In the genomic region with DNA sequence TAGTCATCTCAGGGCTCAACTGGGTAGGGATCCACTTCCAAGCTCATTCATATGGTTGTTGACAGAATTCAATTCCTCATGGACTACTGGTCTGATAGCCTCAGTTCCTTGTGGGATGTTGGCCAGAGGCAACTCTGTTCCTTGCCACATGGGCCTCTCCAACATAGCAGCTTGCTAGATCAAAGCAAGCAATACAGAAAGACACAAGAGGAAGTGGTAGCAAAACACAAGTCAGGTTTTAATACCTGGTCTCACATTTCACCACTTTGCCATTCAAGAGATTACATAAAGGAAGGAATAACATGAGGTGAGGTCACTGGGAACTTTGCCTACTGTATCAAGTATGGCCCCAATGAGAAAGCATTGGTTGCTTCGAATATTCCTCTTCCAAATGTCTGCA, we compare ENCODE assay signal across 23 cellular contexts.
DNase-seq lines count a peak whose midpoint lies in the region; ATAC-seq, FAIRE-seq and TF ChIP-seq lines count a peak whose summit lies in the region.
"Had no signal": no experiment of that assay in that cellular context is flagged by ENCODE, and none has a peak within 500 bp of the region (broad histone marks: within the 10 kb centered on the region; RNA-seq: fewer than 3 reads in every experiment).

No MANE protein-coding gene starts in this region.

- no peak for TF ChIP-seq EP300 in GM12878 (IDR thresholded peaks at IDR 0.05; ENCODE audit: borderline replicate concordance in 1 of 2, control insufficient read depth in 1 of 2, low read depth in 2 of 2, low read length in 2 of 2)

- H3K27ac Mint-ChIP-seq in activated T-helper 2 cell treated with anti-CD3 and anti-CD28 coated beads, Interferon-gamma antibody, Interleukin-2, Interleukin-4, amounts not matched to agents 10 μg/mL and 5 μg/mL and 100 μg/mL, durations not matched to agents 14 hours and 24 hours and 36 hours = no peak overlapping the region
- H3K27ac Mint-ChIP-seq: CD14-positive monocyte; CD4-positive, alpha-beta T cell; CD8-positive, alpha-beta memory T cell; H9 had no signal

- no TSS peak for BruUV-seq in GM12878 (replicated peaks; lab: Mats Ljungman, UMichigan)

- H3K4me1 Mint-ChIP-seq in activated T-helper 2 cell treated with anti-CD3 and anti-CD28 coated beads, Interferon-gamma antibody, Interleukin-2, Interleukin-4, amounts not matched to agents 10 μg/mL and 5 μg/mL and 100 μg/mL, durations not matched to agents 14 hours and 24 hours and 36 hours (ENCODE audit: low read depth) = peaks cover 11% of the 10 kb centered on the region

- intact Hi-C loops in GM12878 (cut with micrococcal nuclease; ENCODE audit: unreplicated experiment) = no loop called here
- intact Hi-C loops in left ventricle myocardium inferior (cut with micrococcal nuclease) = no loop called here
- intact Hi-C loops in activated T-helper 2 cell treated with anti-CD3 and anti-CD28 coated beads, Interferon-gamma antibody, Interleukin-2, Interleukin-4, amounts not matched to agents 10 μg/mL and 5 μg/mL and 100 μg/mL, durations not matched to agents 14 hours and 24 hours and 36 hours (cut with micrococcal nuclease) = loop anchor here (10.0 kb wide), 2 partner anchors 321 to 941 kb away; a partner anchor contains a TSS

- peak; percentile 59 for DNase-seq in NCI-H2029 (lab: John Stamatoyannopoulos, UW)
- no peak for DNase-seq in NCI-H2029 treated with DMSO at 0.1 percent for 48 hours (lab: John Stamatoyannopoulos, UW)
- DNase-seq in DMS53 (lab: John Stamatoyannopoulos, UW) = peak; percentile 28
- no peak for DNase-seq in GM12891 (ENCODE audit: insufficient read length, low spot score)
- no peak for DNase-seq in GM12878 (ENCODE audit: low read depth, low spot score)
- DNase-seq in left ventricle myocardium inferior = no peak
- no peak for DNase-seq in ecto neural progenitor cell (ENCODE audit: low spot score)
- no peak for DNase-seq in activated T-helper 2 cell treated with anti-CD3 and anti-CD28 coated beads, Interferon-gamma antibody, Interleukin-2, Interleukin-4, amounts not matched to agents 10 μg/mL and 5 μg/mL and 100 μg/mL, durations not matched to agents 14 hours and 24 hours and 36 hours (ENCODE audit: low spot score)
- DNase-seq: BE2C; CD4-positive, alpha-beta T cell; CD8-positive, alpha-beta memory T cell; DMS 273 treated with DMSO at 0.1 percent for 48 hours; DND-41; GM23248; H9 had no signal

- in situ Hi-C loops in GM12878 (cut with MboI) = loop anchor here (5.0 to 25.0 kb wide), 3 partner anchors 196 to 1911 kb away; no protein-coding TSS in a partner anchor

- RAD21 ChIA-PET in GM12878 (lab: Charles Lee; ENCODE audit: unreplicated experiment) = interaction anchor here (1.0 to 1.2 kb wide), 3 partner anchors 11 to 89 kb away, joined by 3 to 5 read pairs (median 3); no protein-coding TSS in a partner anchor

- no peak for FAIRE-seq in GM12891 (lab: Jason Lieb, UNC)
- FAIRE-seq in GM12878 (lab: Jason Lieb, UNC) = no peak
- FAIRE-seq: A204.1, G401.6, GM12892, GM19239 had no signal

- H3K27ac ChIP-seq in GM12878 (ENCODE audit: control insufficient read depth, insufficient read depth) (no peak overlapping the region), left ventricle myocardium inferior (replicated peaks) (no peak overlapping the region)
- H3K27ac ChIP-seq: 22Rv1; BLaER1 treated with 17β-estradiol and CSF1 and Interleukin-3, amounts not matched to agents 10 nM and 100 nM; GM23248 had no signal

- H3K9me3 Mint-ChIP-seq in activated T-helper 2 cell treated with anti-CD3 and anti-CD28 coated beads, Interferon-gamma antibody, Interleukin-2, Interleukin-4, amounts not matched to agents 10 μg/mL and 5 μg/mL and 100 μg/mL, durations not matched to agents 14 hours and 24 hours and 36 hours = no peaks in the 10 kb centered on the region
- H3K9me3 Mint-ChIP-seq: CD4-positive, alpha-beta T cell; CD8-positive, alpha-beta memory T cell had no signal

- no peak for TF ChIP-seq CTCF in GM12878 (IDR thresholded peaks at IDR 0.05 in 2 of 3, conservative IDR thresholded peaks at IDR 0.05 in 1 of 3; ENCODE audit: control insufficient read depth in 2 of 3, extremely low read depth in 1 of 3, insufficient read depth in 1 of 3, low read depth in 3 of 3, low read length in 3 of 3)
- no peak for TF ChIP-seq CTCF in left ventricle myocardium inferior (IDR thresholded peaks at IDR 0.05; ENCODE audit: borderline replicate concordance)

- H3K4me1 ChIP-seq in GM12878 (ENCODE audit: control insufficient read depth, insufficient read depth, low read length) = no peaks in the 10 kb centered on the region
- H3K4me1 ChIP-seq in left ventricle myocardium inferior = peaks cover 7% of the 10 kb centered on the region
- H3K4me1 ChIP-seq: BE2C had no signal

- POLR2A ChIA-PET in GM12878 (lab: Charles Lee) = no interaction called here

- H3K36me3 Mint-ChIP-seq in activated T-helper 2 cell treated with anti-CD3 and anti-CD28 coated beads, Interferon-gamma antibody, Interleukin-2, Interleukin-4, amounts not matched to agents 10 μg/mL and 5 μg/mL and 100 μg/mL, durations not matched to agents 14 hours and 24 hours and 36 hours (ENCODE audit: low read depth) = peaks cover 2% of the 10 kb centered on the region

- H3K27me3 Mint-ChIP-seq in activated T-helper 2 cell treated with anti-CD3 and anti-CD28 coated beads, Interferon-gamma antibody, Interleukin-2, Interleukin-4, amounts not matched to agents 10 μg/mL and 5 μg/mL and 100 μg/mL, durations not matched to agents 14 hours and 24 hours and 36 hours (ENCODE audit: low read depth) = peaks cover 4% of the 10 kb centered on the region

- no peaks in the 10 kb centered on the region for H3K36me3 ChIP-seq in GM12878 (ENCODE audit: control insufficient read depth in 2 of 2, insufficient read depth in 2 of 2, low read length in 1 of 2)
- no peaks in the 10 kb centered on the region for H3K36me3 ChIP-seq in left ventricle myocardium inferior
- H3K36me3 ChIP-seq: BLaER1 treated with 17β-estradiol and CSF1 and Interleukin-3, amounts not matched to agents 10 nM and 100 nM had no signal

- H3K27me3 ChIP-seq in GM12878 (replicated peaks in 1 of 2; ENCODE audit: control insufficient read depth in 2 of 2, insufficient read depth in 2 of 2, low read length in 1 of 2) = no peaks in the 10 kb centered on the region
- H3K27me3 ChIP-seq in left ventricle myocardium inferior (ENCODE audit: low read depth) = peaks cover 14% of the 10 kb centered on the region
- H3K27me3 ChIP-seq: BE2C; BLaER1 treated with 17β-estradiol and CSF1 and Interleukin-3, amounts not matched to agents 10 nM and 100 nM had no signal

- no peak for ATAC-seq in GM12878
- ATAC-seq: HCT116 had no signal

- no peaks in the 10 kb centered on the region for H4K20me1 ChIP-seq in GM12878 (ENCODE audit: control insufficient read depth, insufficient read depth)
- H4K20me1 ChIP-seq: BLaER1 treated with 17β-estradiol and CSF1 and Interleukin-3, amounts not matched to agents 10 nM and 100 nM had no signal

- H3K4me2 ChIP-seq in GM12878 (ENCODE audit: control insufficient read depth, insufficient read depth) = no peak overlapping the region
- H3K4me2 ChIP-seq: BLaER1 treated with 17β-estradiol and CSF1 and Interleukin-3, amounts not matched to agents 10 nM and 100 nM had no signal

- H3K9me3 ChIP-seq in GM12878 (replicated peaks; ENCODE audit: control insufficient read depth, insufficient read depth, low read length) (no peaks in the 10 kb centered on the region), left ventricle myocardium inferior (replicated peaks) (no peaks in the 10 kb centered on the region)
- H3K9me3 ChIP-seq: BE2C had no signal

- H2AFZ ChIP-seq in GM12878 (ENCODE audit: control insufficient read depth, low read depth, low read length) = no peak overlapping the region
- H2AFZ ChIP-seq: GM23248 had no signal

- CTCF ChIA-PET in GM12878 (lab: Yijun Ruan, JAX) = interaction anchor here (0.6 to 1.4 kb wide), 2 partner anchors 197 to 256 kb away, joined by 3 to 4 read pairs; no protein-coding TSS in a partner anchor

- H3K79me2 ChIP-seq in GM12878 (ENCODE audit: control insufficient read depth, insufficient read depth, low read length) = peaks cover 7% of the 10 kb centered on the region

- no peak overlapping the region for H3K9ac ChIP-seq in GM12878 (ENCODE audit: control insufficient read depth, insufficient read depth, low read length)
- H3K9ac ChIP-seq: BLaER1 treated with 17β-estradiol and CSF1 and Interleukin-3, amounts not matched to agents 10 nM and 100 nM; GM23248 had no signal

- H3K4me3 Mint-ChIP-seq in activated T-helper 2 cell treated with anti-CD3 and anti-CD28 coated beads, Interferon-gamma antibody, Interleukin-2, Interleukin-4, amounts not matched to agents 10 μg/mL and 5 μg/mL and 100 μg/mL, durations not matched to agents 14 hours and 24 hours and 36 hours (ENCODE audit: low read depth) = no peak overlapping the region
- H3K4me3 Mint-ChIP-seq: CD14-positive monocyte; CD4-positive, alpha-beta T cell; CD8-positive, alpha-beta memory T cell; H9 had no signal

- no peak overlapping the region for H3K4me3 ChIP-seq in GM12878
- no peak overlapping the region for H3K4me3 ChIP-seq in left ventricle myocardium inferior
- H3K4me3 ChIP-seq: BLaER1 treated with 17β-estradiol and CSF1 and Interleukin-3, amounts not matched to agents 10 nM and 100 nM; GM23248 had no signal

- WGBS in GM12878 (ENCODE audit: insufficient coverage, insufficient replicate concordance, low lambda C conversion rate, missing lambda C conversion rate) = 25% methylated on average over 1 of the region's 1 CpG

- TF ChIP-seq RAD21 in GM12878 (IDR thresholded peaks at IDR 0.05; ENCODE audit: insufficient read depth, low read depth, low read length) = no peak

- SMC1A ChIA-PET in GM12878 (lab: Charles Lee; ENCODE audit: uncharacterized antibody, unreplicated experiment) = interaction anchor here (1.1 to 2.7 kb wide), 3 partner anchors 10 to 233 kb away, joined by 3 to 6 read pairs (median 3); no protein-coding TSS in a partner anchor

- TF ChIP-seq POLR2A in GM12891 (IDR thresholded peaks at IDR 0.05; ENCODE audit: low read depth, low read length) = no peak
- no peak for TF ChIP-seq POLR2A in GM12878 (IDR thresholded peaks at IDR 0.05; ENCODE audit: low read depth, low read length)

TF ChIP-seq in GM12891, 5 proteins besides CTCF, POLR2A, EP300 and RAD21:
- TF ChIP-seq TAF1 (IDR thresholded peaks at IDR 0.05; ENCODE audit: low read depth, low read length) (no peak), SPI1 (IDR thresholded peaks at IDR 0.05; ENCODE audit: low read depth, low read length) (peak; percentile 67; the same call in 1 of the 2 replicates)

TF ChIP-seq in GM12878, 131 proteins besides CTCF, POLR2A, EP300 and RAD21:
- TF ChIP-seq POLR2AphosphoS5 (IDR thresholded peaks at IDR 0.05; ENCODE audit: low read length) (no peak), SPI1 (IDR thresholded peaks at IDR 0.05; ENCODE audit: borderline replicate concordance, insufficient read depth, low read depth, low read length) (peak; percentile 64), STAT1 (conservative IDR thresholded peaks at IDR 0.05) (no peak)
TF ChIP-seq in GM12878: peak in this region for 1.

Comparison
In these comparisons a context has a peak if more than half of its experiments do, and no peak if none do; other contexts are left out.
1. DNase-seq: peak in NCI-H2029 (single experiment) and DMS53 (single experiment); none in NCI-H2029 treated with DMSO at 0.1 percent for 48 hours (single experiment), GM12891 (single experiment), GM12878 (single experiment), left ventricle myocardium inferior (single experiment), ecto neural progenitor cell (single experiment) and activated T-helper 2 cell treated with anti-CD3 and anti-CD28 coated beads, Interferon-gamma antibody, Interleukin-2, Interleukin-4, amounts not matched to agents 10 μg/mL and 5 μg/mL and 100 μg/mL, durations not matched to agents 14 hours and 24 hours and 36 hours (single experiment).